Comparison of ENCODE assay signal across 1 cellular context in genomic region chr1:27912429-27912828, GRCh38.
TF ChIP-seq lines count a peak whose summit lies in the region.

No MANE protein-coding gene starts in this region.

TF ChIP-seq in GM12878, 131 proteins besides CTCF, POLR2A, EP300 and RAD21:
- TF ChIP-seq ZSCAN29 (IDR thresholded peaks at IDR 0.05), result no peak
- no peak for TF ChIP-seq STAT3 (IDR thresholded peaks at IDR 0.05; ENCODE audit: low read depth, low read length)
- TF ChIP-seq SKIL (IDR thresholded peaks at IDR 0.05; ENCODE audit: low read depth, poor library complexity, severe bottlenecking), result no peak
- TF ChIP-seq SP1 (IDR thresholded peaks at IDR 0.05; ENCODE audit: low read depth, low read length), result no peak
- TF ChIP-seq CBFB (IDR thresholded peaks at IDR 0.05; ENCODE audit: low read depth), result no peak
- no peak for TF ChIP-seq E2F4 (IDR thresholded peaks at IDR 0.05; ENCODE audit: low read depth, low read length)
- TF ChIP-seq JUNB (IDR thresholded peaks at IDR 0.05), result no peak
TF ChIP-seq in GM12878: peak in this region for 0.
